In the genomic region with DNA sequence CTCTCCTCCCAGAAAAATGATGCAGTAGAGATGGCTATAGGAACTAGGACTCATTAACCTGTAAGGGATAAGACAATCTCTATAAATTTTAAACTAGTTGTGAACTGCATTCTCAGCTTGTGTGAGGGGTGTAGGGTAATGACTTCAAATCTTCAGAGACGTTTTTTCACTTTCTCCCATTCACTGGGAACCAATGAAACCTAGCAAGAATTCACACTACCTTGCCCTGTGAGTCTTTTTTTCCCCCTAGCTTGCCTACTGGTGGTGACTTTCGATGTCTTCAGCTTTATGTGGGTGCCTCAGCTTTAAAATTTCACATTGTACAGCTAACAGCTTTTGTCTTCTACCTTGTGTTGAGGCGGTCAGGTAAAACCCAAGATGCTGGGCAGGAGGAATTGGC, we compare ENCODE assay signal across 29 cellular contexts.
"Had no signal": no experiment of that assay in that cellular context is flagged by ENCODE, and none has a peak within 500 bp of the region (broad histone marks: within the 10 kb centered on the region; RNA-seq: fewer than 3 reads in every experiment).

No MANE protein-coding gene starts in this region.

- H3K9me3 Mint-ChIP-seq: nephron progenitor cell, neural progenitor cell had no signal

- ATAC-seq: natural killer cell treated with Interleukin-12 subunit alpha and Interleukin-12 subunit beta and Interleukin-15 and Interleukin-18, amount 100 ng/mL, for 72 hours; psoas muscle; right cardiac atrium; right lobe of liver; stimulated activated effector memory CD8-positive, alpha-beta T cell treated with anti-CD3 and anti-CD28 coated beads, Interleukin-12 subunit alpha, Interleukin-12 subunit beta, amount 100 ng/mL, for 72 hours; stimulated activated naive B cell treated with anti-CD40 and anti-IgM and Interleukin-4, amounts not matched to agents 10 μg/mL and 1 μg/mL and 100 μg/mL, for 72 hours had no signal

- H3K4me3 ChIP-seq: neural progenitor cell, ovary, psoas muscle, right lobe of liver, sigmoid colon, stomach, thoracic aorta, thyroid gland, tibial nerve, upper lobe of left lung, vagina had no signal

- H3K27me3 ChIP-seq: neural progenitor cell, ovary, right lobe of liver, sigmoid colon, stomach, thyroid gland, tibial nerve, upper lobe of left lung, vagina had no signal

- FAIRE-seq: small intestine, urothelium cell line had no signal

- H2AFZ ChIP-seq: neural progenitor cell, parathyroid adenoma had no signal

- H3K27ac ChIP-seq: neural progenitor cell, ovary, parathyroid adenoma, psoas muscle, right lobe of liver, sigmoid colon, stomach, thoracic aorta, thyroid gland, tibial nerve, upper lobe of left lung, vagina had no signal

- H3K4me3 Mint-ChIP-seq: natural killer cell treated with Interleukin-12 subunit alpha and Interleukin-12 subunit beta and Interleukin-15 and Interleukin-18, amount 100 ng/mL, for 72 hours; nephron progenitor cell; neural progenitor cell; stimulated activated effector memory CD8-positive, alpha-beta T cell treated with anti-CD3 and anti-CD28 coated beads, Interleukin-12 subunit alpha, Interleukin-12 subunit beta, amount 100 ng/mL, for 72 hours; stimulated activated naive B cell treated with anti-CD40 and anti-IgM and Interleukin-4, amounts not matched to agents 10 μg/mL and 1 μg/mL and 100 μg/mL, for 72 hours; stimulated activated naive CD8-positive, alpha-beta T cell treated with anti-CD3 and anti-CD28 coated beads, Interleukin-15, Interleukin-2, amounts not matched to agents 100 ng/mL and 50 ng/mL, for 24 hours had no signal

- DNase-seq: nephron progenitor cell; occipital lobe; ovary; posterior cingulate gyrus; psoas muscle; right cardiac atrium; right lobe of liver; sigmoid colon; small intestine; stimulated activated CD4-positive, alpha-beta T cell treated with anti-CD3 and anti-CD28 coated beads, Interleukin-15, amount 100 ng/mL, for 24 hours; stimulated activated CD4-positive, alpha-beta T cell treated with anti-CD3 and anti-CD28 coated beads, Interleukin-2, amount 100 ng/mL, for 24 hours; stimulated activated CD4-positive, alpha-beta T cell treated with anti-CD3 and anti-CD28 coated beads, Interleukin-2, amount 100 ng/mL, for 48 hours; stimulated activated CD4-positive, alpha-beta T cell treated with anti-CD3 and anti-CD28 coated beads, Interleukin-4, amount 100 ng/mL, for 24 hours; stimulated activated naive B cell treated with anti-CD40 and anti-IgM and Interleukin-4, amounts not matched to agents 10 μg/mL and 1 μg/mL and 100 μg/mL, for 72 hours; stimulated activated naive CD4-positive, alpha-beta T cell treated with Interleukin-2 at 50 U/mL for 16 hours; stomach; thyroid gland; trophoblast cell; upper lobe of left lung had no signal

- H3K9ac ChIP-seq: neural progenitor cell, parathyroid adenoma had no signal

- H3K4me1 ChIP-seq: neural progenitor cell, parathyroid adenoma, psoas muscle, right lobe of liver, sigmoid colon, stomach, thyroid gland, tibial nerve, upper lobe of left lung, vagina had no signal

- H3K27ac Mint-ChIP-seq: natural killer cell treated with Interleukin-12 subunit alpha and Interleukin-12 subunit beta and Interleukin-15 and Interleukin-18, amount 100 ng/mL, for 72 hours; nephron progenitor cell; neural progenitor cell; progenitor cell of endocrine pancreas; stimulated activated effector memory CD8-positive, alpha-beta T cell treated with anti-CD3 and anti-CD28 coated beads, Interleukin-12 subunit alpha, Interleukin-12 subunit beta, amount 100 ng/mL, for 72 hours; stimulated activated naive B cell treated with anti-CD40 and anti-IgM and Interleukin-4, amounts not matched to agents 10 μg/mL and 1 μg/mL and 100 μg/mL, for 72 hours; stimulated activated naive CD8-positive, alpha-beta T cell treated with anti-CD3 and anti-CD28 coated beads, Interleukin-15, Interleukin-2, amounts not matched to agents 100 ng/mL and 50 ng/mL, for 24 hours had no signal

- H3K4me1 Mint-ChIP-seq: nephron progenitor cell; neural progenitor cell; stimulated activated effector memory CD8-positive, alpha-beta T cell treated with anti-CD3 and anti-CD28 coated beads, Interleukin-12 subunit alpha, Interleukin-12 subunit beta, amount 100 ng/mL, for 72 hours; stimulated activated naive B cell treated with anti-CD40 and anti-IgM and Interleukin-4, amounts not matched to agents 10 μg/mL and 1 μg/mL and 100 μg/mL, for 72 hours had no signal

- H3K4me2 ChIP-seq: neural progenitor cell had no signal

- H3K79me2 ChIP-seq: parathyroid adenoma had no signal

- H3K27me3 Mint-ChIP-seq: natural killer cell treated with Interleukin-12 subunit alpha and Interleukin-12 subunit beta and Interleukin-15 and Interleukin-18, amount 100 ng/mL, for 72 hours; progenitor cell of endocrine pancreas; stimulated activated naive B cell treated with anti-CD40 and anti-IgM and Interleukin-4, amounts not matched to agents 10 μg/mL and 1 μg/mL and 100 μg/mL, for 72 hours; stimulated activated naive CD8-positive, alpha-beta T cell treated with anti-CD3 and anti-CD28 coated beads, Interleukin-15, Interleukin-2, amounts not matched to agents 100 ng/mL and 50 ng/mL, for 24 hours had no signal

- H3K36me3 ChIP-seq: neural progenitor cell, ovary, right lobe of liver, sigmoid colon, stomach, thoracic aorta, thyroid gland, tibial nerve, upper lobe of left lung, vagina had no signal

- H3K36me3 Mint-ChIP-seq: natural killer cell treated with Interleukin-12 subunit alpha and Interleukin-12 subunit beta and Interleukin-15 and Interleukin-18, amount 100 ng/mL, for 72 hours; neural progenitor cell; stimulated activated effector memory CD8-positive, alpha-beta T cell treated with anti-CD3 and anti-CD28 coated beads, Interleukin-12 subunit alpha, Interleukin-12 subunit beta, amount 100 ng/mL, for 72 hours; stimulated activated naive B cell treated with anti-CD40 and anti-IgM and Interleukin-4, amounts not matched to agents 10 μg/mL and 1 μg/mL and 100 μg/mL, for 72 hours had no signal

- H3K9me3 ChIP-seq: ovary, psoas muscle, right lobe of liver, sigmoid colon, stomach, thoracic aorta, thyroid gland, tibial nerve, upper lobe of left lung, vagina had no signal
